Comparison of ENCODE assay signal across 21 cellular contexts in genomic region chr3:192026656-192027055, GRCh38.
DNase-seq lines count a peak whose midpoint lies in the region; ATAC-seq, FAIRE-seq and TF ChIP-seq lines count a peak whose summit lies in the region.
"Had no signal": no experiment of that assay in that cellular context is flagged by ENCODE, and none has a peak within 500 bp of the region (broad histone marks: within the 10 kb centered on the region; RNA-seq: fewer than 3 reads in every experiment).

No MANE protein-coding gene starts in this region.

- POLR2A ChIA-PET in activated CD4-positive, alpha-beta T cell treated with anti-CD3 and anti-CD28 coated beads, Interleukin-2, amount 10 ng/mL, durations not matched to agents 7 days and 5 days (lab: Charles Lee), result no interaction called here

- in situ Hi-C loops in ACHN (cut with HindIII; ENCODE audit: low pct_ligation_motif_present, low pct_unique_long_range_greater_than_20kb, low sequenced_read_pairs), result no loop called here

- no peak for ATAC-seq in GM19328 (IDR thresholded peaks at IDR 0.05; ENCODE audit: unreplicated experiment)
- no peak for ATAC-seq in GM21390 (IDR thresholded peaks at IDR 0.05; ENCODE audit: unreplicated experiment)
- ATAC-seq: CD8-positive, alpha-beta T cell; HepG2 had no signal

- peak; percentile 57 for FAIRE-seq in H54 (lab: Jason Lieb, UNC)
- FAIRE-seq: GM12891, GM18507, HepG2 had no signal

- DNase-seq in ACHN (peak; percentile 28), H54 (ENCODE audit: insufficient read length, low spot score) (no peak), glomerular visceral epithelial cell (ENCODE audit: extremely low spot score) (peak; percentile 45), cardiac septum (ENCODE audit: low spot score) (no peak)
- no peak for DNase-seq in activated CD4-positive, alpha-beta T cell treated with anti-CD3 and anti-CD28 coated beads, Interleukin-2, amount 10 ng/mL, durations not matched to agents 7 days and 5 days
- DNase-seq: 8988T; CD8-positive, alpha-beta T cell; DMS 273 treated with DMSO at 0.1 percent for 48 hours; DMS53; DND-41; EL; GOT3; H9 had no signal

- no peak for TF ChIP-seq CTCF in nephron (IDR thresholded peaks at IDR 0.05; ENCODE audit: unreplicated experiment in 3 of 3)

- no peak overlapping the region for H3K4me3 Mint-ChIP-seq in nephron
- H3K4me3 Mint-ChIP-seq in activated CD4-positive, alpha-beta T cell treated with anti-CD3 and anti-CD28 coated beads, Interleukin-2, amount 10 ng/mL, durations not matched to agents 7 days and 5 days, result no peak overlapping the region
- H3K4me3 Mint-ChIP-seq: B cell; CD8-positive, alpha-beta T cell; H9; IgD-negative memory B cell had no signal

- CTCF ChIA-PET in activated CD4-positive, alpha-beta T cell treated with anti-CD3 and anti-CD28 coated beads, Interleukin-2, amount 10 ng/mL, durations not matched to agents 7 days and 5 days (lab: Charles Lee), result no interaction called here

- peak overlapping the region; percentile 31 to 49 (median 32) for H3K27ac Mint-ChIP-seq in nephron
- no peak overlapping the region for H3K27ac Mint-ChIP-seq in activated CD4-positive, alpha-beta T cell treated with anti-CD3 and anti-CD28 coated beads, Interleukin-2, amount 10 ng/mL, durations not matched to agents 7 days and 5 days
- H3K27ac Mint-ChIP-seq: B cell; CD8-positive, alpha-beta T cell; H9; IgD-negative memory B cell had no signal

- H3K27me3 Mint-ChIP-seq in nephron (ENCODE audit: low read depth), result no peaks in the 10 kb centered on the region
- no peaks in the 10 kb centered on the region for H3K27me3 Mint-ChIP-seq in activated CD4-positive, alpha-beta T cell treated with anti-CD3 and anti-CD28 coated beads, Interleukin-2, amount 10 ng/mL, durations not matched to agents 7 days and 5 days
- H3K27me3 Mint-ChIP-seq: B cell, IgD-negative memory B cell had no signal

- no peaks in the 10 kb centered on the region for H3K36me3 Mint-ChIP-seq in nephron (ENCODE audit: low read depth)
- no peaks in the 10 kb centered on the region for H3K36me3 Mint-ChIP-seq in activated CD4-positive, alpha-beta T cell treated with anti-CD3 and anti-CD28 coated beads, Interleukin-2, amount 10 ng/mL, durations not matched to agents 7 days and 5 days (ENCODE audit: low read depth)
- H3K36me3 Mint-ChIP-seq: CD8-positive, alpha-beta T cell; IgD-negative memory B cell had no signal

- TF ChIP-seq POLR2A in H54 (IDR thresholded peaks at IDR 0.05; ENCODE audit: low read depth, low read length), result no peak

- intact Hi-C loops in cardiac septum (cut with DNase I), result no loop called here

- H3K4me1 Mint-ChIP-seq in nephron, result no peaks in the 10 kb centered on the region
- H3K4me1 Mint-ChIP-seq in activated CD4-positive, alpha-beta T cell treated with anti-CD3 and anti-CD28 coated beads, Interleukin-2, amount 10 ng/mL, durations not matched to agents 7 days and 5 days, result no peaks in the 10 kb centered on the region
- H3K4me1 Mint-ChIP-seq: B cell, IgD-negative memory B cell had no signal

- peaks cover 3% of the 10 kb centered on the region for H3K9me3 Mint-ChIP-seq in nephron
- H3K9me3 Mint-ChIP-seq in activated CD4-positive, alpha-beta T cell treated with anti-CD3 and anti-CD28 coated beads, Interleukin-2, amount 10 ng/mL, durations not matched to agents 7 days and 5 days, result no peaks in the 10 kb centered on the region
- H3K9me3 Mint-ChIP-seq: H9 had no signal

Comparison
In these comparisons a context has a peak if more than half of its experiments do, and no peak if none do; other contexts are left out.
1. DNase-seq: peak in ACHN (single experiment) and glomerular visceral epithelial cell (single experiment); none in H54 (single experiment), cardiac septum (single experiment) and activated CD4-positive, alpha-beta T cell treated with anti-CD3 and anti-CD28 coated beads, Interleukin-2, amount 10 ng/mL, durations not matched to agents 7 days and 5 days (single experiment).